Comparison of ENCODE assay signal across 1 cellular context in the genomic region with DNA sequence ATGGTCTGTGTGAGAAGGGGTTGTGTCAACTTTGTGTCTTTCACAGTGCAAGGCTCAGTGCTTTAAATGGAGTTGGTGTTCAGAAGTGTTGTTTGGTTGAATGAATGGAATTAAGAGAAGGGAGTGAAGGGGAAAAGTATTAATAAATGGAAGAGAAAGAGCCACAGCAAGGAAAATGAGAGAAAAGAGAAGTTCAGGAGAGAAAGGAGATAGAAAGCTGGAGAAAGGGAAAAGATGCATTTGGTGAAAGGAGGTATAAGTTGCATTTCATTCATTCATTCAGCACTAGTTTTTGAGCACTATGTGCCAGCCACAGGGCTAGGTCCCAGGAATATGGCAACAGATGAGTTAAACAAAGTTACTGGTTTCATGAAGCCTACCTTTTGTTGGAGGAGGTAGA.
TF ChIP-seq lines count a peak whose summit lies in the region.

No MANE protein-coding gene starts in this region.

TF ChIP-seq in A549, 52 proteins besides CTCF, POLR2A, EP300 and RAD21 (continued from another document):
- TF ChIP-seq, protein P1, sequence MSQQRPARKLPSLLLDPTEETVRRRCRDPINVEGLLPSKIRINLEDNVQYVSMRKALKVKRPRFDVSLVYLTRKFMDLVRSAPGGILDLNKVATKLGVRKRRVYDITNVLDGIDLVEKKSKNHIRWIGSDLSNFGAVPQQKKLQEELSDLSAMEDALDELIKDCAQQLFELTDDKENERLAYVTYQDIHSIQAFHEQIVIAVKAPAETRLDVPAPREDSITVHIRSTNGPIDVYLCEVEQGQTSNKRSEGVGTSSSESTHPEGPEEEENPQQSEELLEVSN (IDR thresholded peaks at IDR 0.05; ENCODE audit: borderline replicate concordance, low read depth): no peak
- TF ChIP-seq CBX8 (IDR thresholded peaks at IDR 0.05): no peak
